24 cellular contexts compared by ENCODE assay signal in the genomic region with DNA sequence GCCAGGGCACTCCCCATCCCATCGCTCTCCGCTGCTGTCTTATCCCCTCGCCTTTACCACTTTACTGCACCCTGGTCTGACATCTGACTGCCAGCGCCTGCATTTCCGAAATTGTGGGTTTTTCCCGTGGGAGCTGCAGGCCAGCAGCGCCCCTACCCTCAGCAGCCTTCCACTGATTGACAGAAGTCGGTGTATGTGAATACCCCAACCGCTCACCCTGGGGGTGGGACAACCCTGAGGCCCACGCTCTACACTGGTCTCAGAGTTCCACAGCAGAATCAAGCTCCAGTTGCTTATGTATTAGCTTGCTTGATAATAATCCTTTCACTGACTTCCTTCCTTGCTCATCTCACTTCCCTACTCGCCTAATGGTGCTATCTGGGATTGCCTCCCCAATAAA.
DNase-seq lines count a peak whose midpoint lies in the region; ATAC-seq and TF ChIP-seq lines count a peak whose summit lies in the region.
"Had no signal": no experiment of that assay in that cellular context is flagged by ENCODE, and none has a peak within 500 bp of the region (broad histone marks: within the 10 kb centered on the region; RNA-seq: fewer than 3 reads in every experiment).

No MANE protein-coding gene starts in this region.

- H3K23ac ChIP-seq in trophoblast cell (ENCODE audit: low read length) = no peak overlapping the region

- H3K27me3 Mint-ChIP-seq in nephron progenitor cell (ENCODE audit: low read depth, poor library complexity) = peaks cover 3% of the 10 kb centered on the region
- no peaks in the 10 kb centered on the region for H3K27me3 Mint-ChIP-seq in naive thymus-derived CD8-positive, alpha-beta T cell
- H3K27me3 Mint-ChIP-seq in activated naive CD8-positive, alpha-beta T cell treated with anti-CD3 and anti-CD28 coated beads for 36 hours = no peaks in the 10 kb centered on the region
- H3K27me3 Mint-ChIP-seq: CD4-positive, alpha-beta memory T cell; CD4-positive, CD25-positive, alpha-beta regulatory T cell had no signal

- H3K4me3 ChIP-seq in esophagus muscularis mucosa (no peak overlapping the region), trophoblast cell (ENCODE audit: low read depth, low read length) (no peak overlapping the region)
- H3K4me3 ChIP-seq: BLaER1, GM12878 had no signal

- H3K4ac ChIP-seq in trophoblast cell (ENCODE audit: low read depth, low read length) = peak overlapping the region; percentile 33

- no peak for ATAC-seq in naive thymus-derived CD8-positive, alpha-beta T cell
- no peak for ATAC-seq in HG03097 (IDR thresholded peaks at IDR 0.05; ENCODE audit: low FRiP score, unreplicated experiment)
- ATAC-seq: GM12878 had no signal

- H3K4me1 Mint-ChIP-seq in nephron progenitor cell = peaks cover 19% of the 10 kb centered on the region
- H3K4me1 Mint-ChIP-seq in naive thymus-derived CD8-positive, alpha-beta T cell = no peaks in the 10 kb centered on the region
- no peaks in the 10 kb centered on the region for H3K4me1 Mint-ChIP-seq in activated naive CD8-positive, alpha-beta T cell treated with anti-CD3 and anti-CD28 coated beads for 36 hours
- H3K4me1 Mint-ChIP-seq: CD4-positive, alpha-beta memory T cell; CD4-positive, CD25-positive, alpha-beta regulatory T cell; CD8-positive, alpha-beta memory T cell had no signal

- peak overlapping the region; percentile 69 for H2BK12ac ChIP-seq in trophoblast cell (ENCODE audit: low read length)

- WGBS in esophagus muscularis mucosa = 95% methylated on average over 11 of the region's 11 CpGs
- WGBS in trophoblast cell (ENCODE audit: extremely low coverage, insufficient coverage, insufficient read length) = no CpG with 5 or more reads among the region's 11 CpGs

- peaks cover 4% of the 10 kb centered on the region for H3K79me1 ChIP-seq in trophoblast cell (ENCODE audit: low read length)

- H3K27ac ChIP-seq in esophagus muscularis mucosa (replicated peaks in 1 of 4) = no peak overlapping the region
- H3K27ac ChIP-seq in trophoblast cell (ENCODE audit: low read depth, low read length) = peak overlapping the region; percentile 11
- H3K27ac ChIP-seq: BLaER1 had no signal

- peak overlapping the region; percentile 67 for H3K27ac Mint-ChIP-seq in nephron progenitor cell
- H3K27ac Mint-ChIP-seq in naive thymus-derived CD8-positive, alpha-beta T cell = no peak overlapping the region
- H3K27ac Mint-ChIP-seq in activated naive CD8-positive, alpha-beta T cell treated with anti-CD3 and anti-CD28 coated beads for 36 hours = no peak overlapping the region
- H3K27ac Mint-ChIP-seq: CD4-positive, alpha-beta memory T cell; CD4-positive, CD25-positive, alpha-beta regulatory T cell; CD8-positive, alpha-beta memory T cell had no signal

- H3K4me1 ChIP-seq in esophagus muscularis mucosa (no peaks in the 10 kb centered on the region), trophoblast cell (ENCODE audit: control insufficient read depth in 1 of 2, insufficient read depth in 2 of 2, low read length in 2 of 2) (peaks cover 7 to 11% of the 10 kb centered on the region in 2 experiments)
- H3K4me1 ChIP-seq: BE2C, BLaER1 had no signal

- H3K14ac ChIP-seq in trophoblast cell (ENCODE audit: low read length) = peak overlapping the region; percentile 39

- H3K9me3 ChIP-seq in esophagus muscularis mucosa = no peaks in the 10 kb centered on the region
- H3K9me3 ChIP-seq in trophoblast cell (ENCODE audit: insufficient read depth, low read depth, low read length) = no peaks in the 10 kb centered on the region
- H3K9me3 ChIP-seq: BE2C, BLaER1 had no signal

- H3K36me3 ChIP-seq in esophagus muscularis mucosa (no peaks in the 10 kb centered on the region), trophoblast cell (ENCODE audit: control insufficient read depth in 1 of 2, insufficient read depth in 2 of 2, low read length in 2 of 2) (no peaks in the 10 kb centered on the region)
- H3K36me3 ChIP-seq: BE2C, BLaER1 had no signal

- H4K8ac ChIP-seq in trophoblast cell (ENCODE audit: low read depth, low read length) = peak overlapping the region; percentile 12

- no peak overlapping the region for H3K4me2 ChIP-seq in trophoblast cell (ENCODE audit: low read length)
- H3K4me2 ChIP-seq: BLaER1 had no signal

- H2BK5ac ChIP-seq in trophoblast cell (ENCODE audit: low read depth, low read length, poor library complexity) = peak overlapping the region; percentile 39

- no peak for TF ChIP-seq EP300 in esophagus muscularis mucosa (IDR thresholded peaks at IDR 0.05)

- H3K79me2 ChIP-seq in trophoblast cell (ENCODE audit: control insufficient read depth, insufficient read depth, low read length, poor library complexity) = no peaks in the 10 kb centered on the region

- peak overlapping the region; percentile 72 for H2BK120ac ChIP-seq in trophoblast cell (ENCODE audit: insufficient read depth, low read length, poor library complexity)

- TF ChIP-seq POLR2A in esophagus muscularis mucosa (IDR thresholded peaks at IDR 0.05; ENCODE audit: low read depth) = no peak

- H4K91ac ChIP-seq in trophoblast cell (ENCODE audit: low read depth, low read length) = peak overlapping the region; percentile 88

- peak overlapping the region; percentile 53 for H2AK5ac ChIP-seq in trophoblast cell (ENCODE audit: low read length)

- H3K4me3 Mint-ChIP-seq in nephron progenitor cell = no peak overlapping the region
- no peak overlapping the region for H3K4me3 Mint-ChIP-seq in naive thymus-derived CD8-positive, alpha-beta T cell
- H3K4me3 Mint-ChIP-seq in activated naive CD8-positive, alpha-beta T cell treated with anti-CD3 and anti-CD28 coated beads for 36 hours = no peak overlapping the region
- H3K4me3 Mint-ChIP-seq: CD14-positive monocyte; CD4-positive, alpha-beta memory T cell; CD4-positive, CD25-positive, alpha-beta regulatory T cell; CD8-positive, alpha-beta memory T cell had no signal

- H3K27me3 ChIP-seq in esophagus muscularis mucosa (no peaks in the 10 kb centered on the region), trophoblast cell (ENCODE audit: insufficient read depth, low read length) (no peaks in the 10 kb centered on the region)
- H3K27me3 ChIP-seq: BE2C, BLaER1 had no signal

- TF ChIP-seq CTCF in esophagus muscularis mucosa (IDR thresholded peaks at IDR 0.05) = no peak
- TF ChIP-seq CTCF in nephron progenitor cell (IDR thresholded peaks at IDR 0.05) = no peak

- H2AFZ ChIP-seq in trophoblast cell (ENCODE audit: insufficient read depth, low read length, poor library complexity) = no peak overlapping the region

- POLR2A ChIA-PET in naive thymus-derived CD8-positive, alpha-beta T cell (lab: Charles Lee) = no interaction called here

- H4K12ac ChIP-seq in trophoblast cell (ENCODE audit: low read depth, low read length) = no peak overlapping the region

- no peak overlapping the region for H3K9ac ChIP-seq in trophoblast cell (ENCODE audit: low read length)
- H3K9ac ChIP-seq: BLaER1 had no signal

- intact Hi-C loops in esophagus muscularis mucosa (cut with DNase I) = no loop called here

- no peaks in the 10 kb centered on the region for H3K9me3 Mint-ChIP-seq in nephron progenitor cell
- H3K9me3 Mint-ChIP-seq in naive thymus-derived CD8-positive, alpha-beta T cell = peaks cover 0 to 5% (median 0%) of the 10 kb centered on the region in 9 donors
- H3K9me3 Mint-ChIP-seq in activated naive CD8-positive, alpha-beta T cell treated with anti-CD3 and anti-CD28 coated beads for 36 hours = no peaks in the 10 kb centered on the region
- H3K9me3 Mint-ChIP-seq: CD14-positive monocyte had no signal

- H3K36me3 Mint-ChIP-seq in nephron progenitor cell (ENCODE audit: low read depth) = no peaks in the 10 kb centered on the region
- no peaks in the 10 kb centered on the region for H3K36me3 Mint-ChIP-seq in naive thymus-derived CD8-positive, alpha-beta T cell
- no peaks in the 10 kb centered on the region for H3K36me3 Mint-ChIP-seq in activated naive CD8-positive, alpha-beta T cell treated with anti-CD3 and anti-CD28 coated beads for 36 hours
- H3K36me3 Mint-ChIP-seq: CD14-positive monocyte; CD4-positive, alpha-beta memory T cell; CD4-positive, CD25-positive, alpha-beta regulatory T cell had no signal

- DNase-seq in esophagus muscularis mucosa (ENCODE audit: extremely low spot score) = peak; percentile 75
- DNase-seq in nephron progenitor cell = no peak
- DNase-seq in trophoblast cell = no peak
- DNase-seq in naive thymus-derived CD8-positive, alpha-beta T cell = no peak
- DNase-seq in activated naive CD8-positive, alpha-beta T cell treated with anti-CD3 and anti-CD28 coated beads for 36 hours = no peak
- DNase-seq: 8988T; ACHN; BE2C; C1 segment of cervical spinal cord; CD4-positive, alpha-beta memory T cell; CD4-positive, CD25-positive, alpha-beta regulatory T cell; CD8-positive, alpha-beta memory T cell; COR-L47; DMS 273 treated with DMSO at 0.1 percent for 48 hours; DMS153; DMS53; DMS79; DND-41; EL; GDM1 had no signal

- peak overlapping the region; percentile 73 for H3K18ac ChIP-seq in trophoblast cell (ENCODE audit: low read length)
